2 cellular contexts compared by ENCODE assay signal in the genomic region with DNA sequence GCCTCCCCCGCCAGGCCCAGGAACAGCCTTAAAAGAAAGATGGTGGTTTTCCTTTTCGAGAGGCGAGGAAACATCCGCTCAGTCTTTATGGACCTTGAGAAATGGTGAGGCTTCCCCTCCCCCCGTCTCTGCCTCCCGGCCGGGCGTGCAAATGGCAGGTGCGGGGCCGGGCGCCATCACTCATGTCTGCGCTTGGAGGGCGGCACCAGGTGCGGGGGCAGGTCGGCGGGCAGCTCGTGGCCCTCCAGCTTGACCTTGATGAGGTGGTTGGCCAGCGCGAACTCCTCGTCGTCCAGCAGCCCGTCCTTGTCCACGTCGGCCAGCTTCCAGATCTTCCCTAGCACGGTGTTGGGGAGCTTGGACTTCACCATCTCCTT.
TF ChIP-seq lines count a peak whose summit lies in the region.

No MANE protein-coding gene starts in this region.

TF ChIP-seq in liver, 16 proteins besides CTCF, POLR2A, EP300 and RAD21:
- TF ChIP-seq RXRA (IDR thresholded peaks at IDR 0.05) (no peak), YY1 (IDR thresholded peaks at IDR 0.05) (no peak), JUND (IDR thresholded peaks at IDR 0.05) (no peak), EGR1 (IDR thresholded peaks at IDR 0.05; ENCODE audit: low read depth in 2 of 2) (no peak), HNF4G (IDR thresholded peaks at IDR 0.05) (no peak), FOXA2 (IDR thresholded peaks at IDR 0.05) (no peak), FOXA1 (IDR thresholded peaks at IDR 0.05) (no peak), TAF1 (conservative IDR thresholded peaks at IDR 0.05) (no peak), NR2F2 (IDR thresholded peaks at IDR 0.05) (no peak), GABPA (IDR thresholded peaks at IDR 0.05 in 1 of 2, conservative IDR thresholded peaks at IDR 0.05 in 1 of 2) (no peak), HNF4A (conservative IDR thresholded peaks at IDR 0.05) (no peak), SP1 (IDR thresholded peaks at IDR 0.05) (no peak)
- TF ChIP-seq, protein P1, sequence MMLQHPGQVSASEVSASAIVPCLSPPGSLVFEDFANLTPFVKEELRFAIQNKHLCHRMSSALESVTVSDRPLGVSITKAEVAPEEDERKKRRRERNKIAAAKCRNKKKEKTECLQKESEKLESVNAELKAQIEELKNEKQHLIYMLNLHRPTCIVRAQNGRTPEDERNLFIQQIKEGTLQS (IDR thresholded peaks at IDR 0.05) = no peak
- TF ChIP-seq, protein P2, sequence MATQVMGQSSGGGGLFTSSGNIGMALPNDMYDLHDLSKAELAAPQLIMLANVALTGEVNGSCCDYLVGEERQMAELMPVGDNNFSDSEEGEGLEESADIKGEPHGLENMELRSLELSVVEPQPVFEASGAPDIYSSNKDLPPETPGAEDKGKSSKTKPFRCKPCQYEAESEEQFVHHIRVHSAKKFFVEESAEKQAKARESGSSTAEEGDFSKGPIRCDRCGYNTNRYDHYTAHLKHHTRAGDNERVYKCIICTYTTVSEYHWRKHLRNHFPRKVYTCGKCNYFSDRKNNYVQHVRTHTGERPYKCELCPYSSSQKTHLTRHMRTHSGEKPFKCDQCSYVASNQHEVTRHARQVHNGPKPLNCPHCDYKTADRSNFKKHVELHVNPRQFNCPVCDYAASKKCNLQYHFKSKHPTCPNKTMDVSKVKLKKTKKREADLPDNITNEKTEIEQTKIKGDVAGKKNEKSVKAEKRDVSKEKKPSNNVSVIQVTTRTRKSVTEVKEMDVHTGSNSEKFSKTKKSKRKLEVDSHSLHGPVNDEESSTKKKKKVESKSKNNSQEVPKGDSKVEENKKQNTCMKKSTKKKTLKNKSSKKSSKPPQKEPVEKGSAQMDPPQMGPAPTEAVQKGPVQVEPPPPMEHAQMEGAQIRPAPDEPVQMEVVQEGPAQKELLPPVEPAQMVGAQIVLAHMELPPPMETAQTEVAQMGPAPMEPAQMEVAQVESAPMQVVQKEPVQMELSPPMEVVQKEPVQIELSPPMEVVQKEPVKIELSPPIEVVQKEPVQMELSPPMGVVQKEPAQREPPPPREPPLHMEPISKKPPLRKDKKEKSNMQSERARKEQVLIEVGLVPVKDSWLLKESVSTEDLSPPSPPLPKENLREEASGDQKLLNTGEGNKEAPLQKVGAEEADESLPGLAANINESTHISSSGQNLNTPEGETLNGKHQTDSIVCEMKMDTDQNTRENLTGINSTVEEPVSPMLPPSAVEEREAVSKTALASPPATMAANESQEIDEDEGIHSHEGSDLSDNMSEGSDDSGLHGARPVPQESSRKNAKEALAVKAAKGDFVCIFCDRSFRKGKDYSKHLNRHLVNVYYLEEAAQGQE (IDR thresholded peaks at IDR 0.05) = no peak
- TF ChIP-seq, protein P3, sequence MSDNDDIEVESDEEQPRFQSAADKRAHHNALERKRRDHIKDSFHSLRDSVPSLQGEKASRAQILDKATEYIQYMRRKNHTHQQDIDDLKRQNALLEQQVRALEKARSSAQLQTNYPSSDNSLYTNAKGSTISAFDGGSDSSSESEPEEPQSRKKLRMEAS (IDR thresholded peaks at IDR 0.05) = no peak
- TF ChIP-seq, protein P4, sequence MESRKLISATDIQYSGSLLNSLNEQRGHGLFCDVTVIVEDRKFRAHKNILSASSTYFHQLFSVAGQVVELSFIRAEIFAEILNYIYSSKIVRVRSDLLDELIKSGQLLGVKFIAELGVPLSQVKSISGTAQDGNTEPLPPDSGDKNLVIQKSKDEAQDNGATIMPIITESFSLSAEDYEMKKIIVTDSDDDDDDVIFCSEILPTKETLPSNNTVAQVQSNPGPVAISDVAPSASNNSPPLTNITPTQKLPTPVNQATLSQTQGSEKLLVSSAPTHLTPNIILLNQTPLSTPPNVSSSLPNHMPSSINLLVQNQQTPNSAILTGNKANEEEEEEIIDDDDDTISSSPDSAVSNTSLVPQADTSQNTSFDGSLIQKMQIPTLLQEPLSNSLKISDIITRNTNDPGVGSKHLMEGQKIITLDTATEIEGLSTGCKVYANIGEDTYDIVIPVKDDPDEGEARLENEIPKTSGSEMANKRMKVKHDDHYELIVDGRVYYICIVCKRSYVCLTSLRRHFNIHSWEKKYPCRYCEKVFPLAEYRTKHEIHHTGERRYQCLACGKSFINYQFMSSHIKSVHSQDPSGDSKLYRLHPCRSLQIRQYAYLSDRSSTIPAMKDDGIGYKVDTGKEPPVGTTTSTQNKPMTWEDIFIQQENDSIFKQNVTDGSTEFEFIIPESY (IDR thresholded peaks at IDR 0.05) = no peak
TF ChIP-seq in liver: peak in this region for 0.

TF ChIP-seq in HepG2, 621 proteins besides CTCF, POLR2A, EP300 and RAD21 (continues in another document):
- TF ChIP-seq ELF3 (CRISPR knock-in tag; IDR thresholded peaks at IDR 0.05) (no peak), ZNF333 (CRISPR knock-in tag; IDR thresholded peaks at IDR 0.05; ENCODE audit: borderline replicate concordance) (no peak), MAZ (IDR thresholded peaks at IDR 0.05; ENCODE audit: borderline replicate concordance, low read depth, low read length) (no peak), MAZ (CRISPR knock-in tag; IDR thresholded peaks at IDR 0.05; ENCODE audit: low read depth) (no peak), ZNF326 (CRISPR knock-in tag; IDR thresholded peaks at IDR 0.05; ENCODE audit: borderline replicate concordance) (no peak), ZNF331 (CRISPR knock-in tag; IDR thresholded peaks at IDR 0.05) (no peak), NFIB (CRISPR knock-in tag; IDR thresholded peaks at IDR 0.05; ENCODE audit: borderline replicate concordance) (no peak), ZFP41 (CRISPR knock-in tag; IDR thresholded peaks at IDR 0.05; ENCODE audit: borderline replicate concordance) (no peak)
- TF ChIP-seq, protein P5, sequence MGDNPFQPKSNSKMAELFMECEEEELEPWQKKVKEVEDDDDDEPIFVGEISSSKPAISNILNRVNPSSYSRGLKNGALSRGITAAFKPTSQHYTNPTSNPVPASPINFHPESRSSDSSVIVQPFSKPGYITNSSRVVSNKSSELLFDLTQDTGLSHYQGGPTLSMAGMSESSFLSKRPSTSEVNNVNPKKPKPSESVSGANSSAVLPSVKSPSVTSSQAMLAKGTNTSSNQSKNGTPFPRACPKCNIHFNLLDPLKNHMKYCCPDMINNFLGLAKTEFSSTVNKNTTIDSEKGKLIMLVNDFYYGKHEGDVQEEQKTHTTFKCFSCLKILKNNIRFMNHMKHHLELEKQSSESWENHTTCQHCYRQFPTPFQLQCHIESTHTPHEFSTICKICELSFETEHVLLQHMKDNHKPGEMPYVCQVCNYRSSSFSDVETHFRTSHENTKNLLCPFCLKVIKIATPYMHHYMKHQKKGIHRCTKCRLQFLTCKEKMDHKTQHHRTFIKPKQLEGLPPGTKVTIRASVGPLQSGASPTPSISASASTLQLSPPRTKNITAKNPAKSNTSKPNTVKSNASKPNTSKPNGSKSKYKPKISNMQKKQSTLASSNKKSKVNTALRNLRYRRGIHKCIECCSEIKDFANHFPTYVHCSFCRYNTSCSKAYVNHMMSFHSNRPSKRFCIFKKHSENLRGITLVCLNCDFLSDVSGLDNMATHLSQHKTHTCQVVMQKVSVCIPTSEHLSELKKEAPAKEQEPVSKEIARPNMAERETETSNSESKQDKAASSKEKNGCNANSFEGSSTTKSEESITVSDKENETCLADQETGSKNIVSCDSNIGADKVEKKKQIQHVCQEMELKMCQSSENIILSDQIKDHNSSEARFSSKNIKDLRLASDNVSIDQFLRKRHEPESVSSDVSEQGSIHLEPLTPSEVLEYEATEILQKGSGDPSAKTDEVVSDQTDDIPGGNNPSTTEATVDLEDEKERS (CRISPR knock-in tag; IDR thresholded peaks at IDR 0.05) = no peak
- TF ChIP-seq, protein P6, sequence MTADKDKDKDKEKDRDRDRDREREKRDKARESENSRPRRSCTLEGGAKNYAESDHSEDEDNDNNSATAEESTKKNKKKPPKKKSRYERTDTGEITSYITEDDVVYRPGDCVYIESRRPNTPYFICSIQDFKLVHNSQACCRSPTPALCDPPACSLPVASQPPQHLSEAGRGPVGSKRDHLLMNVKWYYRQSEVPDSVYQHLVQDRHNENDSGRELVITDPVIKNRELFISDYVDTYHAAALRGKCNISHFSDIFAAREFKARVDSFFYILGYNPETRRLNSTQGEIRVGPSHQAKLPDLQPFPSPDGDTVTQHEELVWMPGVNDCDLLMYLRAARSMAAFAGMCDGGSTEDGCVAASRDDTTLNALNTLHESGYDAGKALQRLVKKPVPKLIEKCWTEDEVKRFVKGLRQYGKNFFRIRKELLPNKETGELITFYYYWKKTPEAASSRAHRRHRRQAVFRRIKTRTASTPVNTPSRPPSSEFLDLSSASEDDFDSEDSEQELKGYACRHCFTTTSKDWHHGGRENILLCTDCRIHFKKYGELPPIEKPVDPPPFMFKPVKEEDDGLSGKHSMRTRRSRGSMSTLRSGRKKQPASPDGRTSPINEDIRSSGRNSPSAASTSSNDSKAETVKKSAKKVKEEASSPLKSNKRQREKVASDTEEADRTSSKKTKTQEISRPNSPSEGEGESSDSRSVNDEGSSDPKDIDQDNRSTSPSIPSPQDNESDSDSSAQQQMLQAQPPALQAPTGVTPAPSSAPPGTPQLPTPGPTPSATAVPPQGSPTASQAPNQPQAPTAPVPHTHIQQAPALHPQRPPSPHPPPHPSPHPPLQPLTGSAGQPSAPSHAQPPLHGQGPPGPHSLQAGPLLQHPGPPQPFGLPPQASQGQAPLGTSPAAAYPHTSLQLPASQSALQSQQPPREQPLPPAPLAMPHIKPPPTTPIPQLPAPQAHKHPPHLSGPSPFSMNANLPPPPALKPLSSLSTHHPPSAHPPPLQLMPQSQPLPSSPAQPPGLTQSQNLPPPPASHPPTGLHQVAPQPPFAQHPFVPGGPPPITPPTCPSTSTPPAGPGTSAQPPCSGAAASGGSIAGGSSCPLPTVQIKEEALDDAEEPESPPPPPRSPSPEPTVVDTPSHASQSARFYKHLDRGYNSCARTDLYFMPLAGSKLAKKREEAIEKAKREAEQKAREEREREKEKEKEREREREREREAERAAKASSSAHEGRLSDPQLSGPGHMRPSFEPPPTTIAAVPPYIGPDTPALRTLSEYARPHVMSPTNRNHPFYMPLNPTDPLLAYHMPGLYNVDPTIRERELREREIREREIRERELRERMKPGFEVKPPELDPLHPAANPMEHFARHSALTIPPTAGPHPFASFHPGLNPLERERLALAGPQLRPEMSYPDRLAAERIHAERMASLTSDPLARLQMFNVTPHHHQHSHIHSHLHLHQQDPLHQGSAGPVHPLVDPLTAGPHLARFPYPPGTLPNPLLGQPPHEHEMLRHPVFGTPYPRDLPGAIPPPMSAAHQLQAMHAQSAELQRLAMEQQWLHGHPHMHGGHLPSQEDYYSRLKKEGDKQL (CRISPR knock-in tag; IDR thresholded peaks at IDR 0.05; ENCODE audit: low read depth) = no peak
- TF ChIP-seq, protein P7, sequence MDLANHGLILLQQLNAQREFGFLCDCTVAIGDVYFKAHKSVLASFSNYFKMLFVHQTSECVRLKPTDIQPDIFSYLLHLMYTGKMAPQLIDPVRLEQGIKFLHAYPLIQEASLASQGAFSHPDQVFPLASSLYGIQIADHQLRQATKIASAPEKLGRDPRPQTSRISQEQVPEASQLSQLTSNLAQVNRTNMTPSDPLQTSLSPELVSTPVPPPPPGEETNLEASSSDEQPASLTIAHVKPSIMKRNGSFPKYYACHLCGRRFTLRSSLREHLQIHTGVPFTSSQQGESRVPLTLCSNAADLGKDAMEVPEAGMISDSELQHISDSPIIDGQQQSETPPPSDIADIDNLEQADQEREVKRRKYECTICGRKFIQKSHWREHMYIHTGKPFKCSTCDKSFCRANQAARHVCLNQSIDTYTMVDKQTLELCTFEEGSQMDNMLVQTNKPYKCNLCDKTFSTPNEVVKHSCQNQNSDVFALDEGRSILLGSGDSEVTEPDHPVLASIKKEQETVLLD (CRISPR knock-in tag; IDR thresholded peaks at IDR 0.05; ENCODE audit: low read depth) = no peak
- TF ChIP-seq, protein P8, sequence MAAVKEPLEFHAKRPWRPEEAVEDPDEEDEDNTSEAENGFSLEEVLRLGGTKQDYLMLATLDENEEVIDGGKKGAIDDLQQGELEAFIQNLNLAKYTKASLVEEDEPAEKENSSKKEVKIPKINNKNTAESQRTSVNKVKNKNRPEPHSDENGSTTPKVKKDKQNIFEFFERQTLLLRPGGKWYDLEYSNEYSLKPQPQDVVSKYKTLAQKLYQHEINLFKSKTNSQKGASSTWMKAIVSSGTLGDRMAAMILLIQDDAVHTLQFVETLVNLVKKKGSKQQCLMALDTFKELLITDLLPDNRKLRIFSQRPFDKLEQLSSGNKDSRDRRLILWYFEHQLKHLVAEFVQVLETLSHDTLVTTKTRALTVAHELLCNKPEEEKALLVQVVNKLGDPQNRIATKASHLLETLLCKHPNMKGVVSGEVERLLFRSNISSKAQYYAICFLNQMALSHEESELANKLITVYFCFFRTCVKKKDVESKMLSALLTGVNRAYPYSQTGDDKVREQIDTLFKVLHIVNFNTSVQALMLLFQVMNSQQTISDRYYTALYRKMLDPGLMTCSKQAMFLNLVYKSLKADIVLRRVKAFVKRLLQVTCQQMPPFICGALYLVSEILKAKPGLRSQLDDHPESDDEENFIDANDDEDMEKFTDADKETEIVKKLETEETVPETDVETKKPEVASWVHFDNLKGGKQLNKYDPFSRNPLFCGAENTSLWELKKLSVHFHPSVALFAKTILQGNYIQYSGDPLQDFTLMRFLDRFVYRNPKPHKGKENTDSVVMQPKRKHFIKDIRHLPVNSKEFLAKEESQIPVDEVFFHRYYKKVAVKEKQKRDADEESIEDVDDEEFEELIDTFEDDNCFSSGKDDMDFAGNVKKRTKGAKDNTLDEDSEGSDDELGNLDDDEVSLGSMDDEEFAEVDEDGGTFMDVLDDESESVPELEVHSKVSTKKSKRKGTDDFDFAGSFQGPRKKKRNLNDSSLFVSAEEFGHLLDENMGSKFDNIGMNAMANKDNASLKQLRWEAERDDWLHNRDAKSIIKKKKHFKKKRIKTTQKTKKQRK (IDR thresholded peaks at IDR 0.05; ENCODE audit: low read length) = no peak
- TF ChIP-seq, protein P9, sequence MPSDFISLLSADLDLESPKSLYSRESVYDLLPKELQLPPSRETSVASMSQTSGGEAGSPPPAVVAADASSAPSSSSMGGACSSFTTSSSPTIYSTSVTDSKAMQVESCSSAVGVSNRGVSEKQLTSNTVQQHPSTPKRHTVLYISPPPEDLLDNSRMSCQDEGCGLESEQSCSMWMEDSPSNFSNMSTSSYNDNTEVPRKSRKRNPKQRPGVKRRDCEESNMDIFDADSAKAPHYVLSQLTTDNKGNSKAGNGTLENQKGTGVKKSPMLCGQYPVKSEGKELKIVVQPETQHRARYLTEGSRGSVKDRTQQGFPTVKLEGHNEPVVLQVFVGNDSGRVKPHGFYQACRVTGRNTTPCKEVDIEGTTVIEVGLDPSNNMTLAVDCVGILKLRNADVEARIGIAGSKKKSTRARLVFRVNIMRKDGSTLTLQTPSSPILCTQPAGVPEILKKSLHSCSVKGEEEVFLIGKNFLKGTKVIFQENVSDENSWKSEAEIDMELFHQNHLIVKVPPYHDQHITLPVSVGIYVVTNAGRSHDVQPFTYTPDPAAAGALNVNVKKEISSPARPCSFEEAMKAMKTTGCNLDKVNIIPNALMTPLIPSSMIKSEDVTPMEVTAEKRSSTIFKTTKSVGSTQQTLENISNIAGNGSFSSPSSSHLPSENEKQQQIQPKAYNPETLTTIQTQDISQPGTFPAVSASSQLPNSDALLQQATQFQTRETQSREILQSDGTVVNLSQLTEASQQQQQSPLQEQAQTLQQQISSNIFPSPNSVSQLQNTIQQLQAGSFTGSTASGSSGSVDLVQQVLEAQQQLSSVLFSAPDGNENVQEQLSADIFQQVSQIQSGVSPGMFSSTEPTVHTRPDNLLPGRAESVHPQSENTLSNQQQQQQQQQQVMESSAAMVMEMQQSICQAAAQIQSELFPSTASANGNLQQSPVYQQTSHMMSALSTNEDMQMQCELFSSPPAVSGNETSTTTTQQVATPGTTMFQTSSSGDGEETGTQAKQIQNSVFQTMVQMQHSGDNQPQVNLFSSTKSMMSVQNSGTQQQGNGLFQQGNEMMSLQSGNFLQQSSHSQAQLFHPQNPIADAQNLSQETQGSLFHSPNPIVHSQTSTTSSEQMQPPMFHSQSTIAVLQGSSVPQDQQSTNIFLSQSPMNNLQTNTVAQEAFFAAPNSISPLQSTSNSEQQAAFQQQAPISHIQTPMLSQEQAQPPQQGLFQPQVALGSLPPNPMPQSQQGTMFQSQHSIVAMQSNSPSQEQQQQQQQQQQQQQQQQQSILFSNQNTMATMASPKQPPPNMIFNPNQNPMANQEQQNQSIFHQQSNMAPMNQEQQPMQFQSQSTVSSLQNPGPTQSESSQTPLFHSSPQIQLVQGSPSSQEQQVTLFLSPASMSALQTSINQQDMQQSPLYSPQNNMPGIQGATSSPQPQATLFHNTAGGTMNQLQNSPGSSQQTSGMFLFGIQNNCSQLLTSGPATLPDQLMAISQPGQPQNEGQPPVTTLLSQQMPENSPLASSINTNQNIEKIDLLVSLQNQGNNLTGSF (CRISPR knock-in tag; IDR thresholded peaks at IDR 0.05) = no peak
